ENCODE assay signal across 9 cellular contexts in genomic region chr12:100826323-100826722, GRCh38. TPM values are rescaled to one million over a fixed set of nuclear protein-coding genes. Genes with fewer than 3 reads are reported as not detected.
A peak's percentile ranks its signal among the peaks of the same experiment; 100 is the strongest.
DNase-seq lines count a peak whose midpoint lies in the region; ATAC-seq and TF ChIP-seq lines count a peak whose summit lies in the region.
"Had no signal": no experiment of that assay in that cellular context is flagged by ENCODE, and none has a peak within 500 bp of the region (broad histone marks: within the 10 kb centered on the region; RNA-seq: fewer than 3 reads in every experiment).

No MANE protein-coding gene starts in this region.

- POLR2A ChIA-PET in HCT116 (lab: Charles Lee), result no interaction called here
- POLR2A ChIA-PET in RWPE1 (lab: Yijun Ruan, JAX; ENCODE audit: low non-redundant PET), result no interaction called here

- H3K4me1 ChIP-seq in HCT116 (ENCODE audit: control insufficient read depth in 1 of 2, insufficient read depth in 2 of 2, low read length in 2 of 2), result peaks cover 4 to 13% of the 10 kb centered on the region in 2 experiments

- RAD21 ChIA-PET in HCT116 (lab: Charles Lee; ENCODE audit: low non-redundant PET in 1 of 2, low total read pairs in 2 of 2, uncharacterized antibody in 2 of 2, unreplicated experiment in 2 of 2), result no interaction called here

- H3K36me3 ChIP-seq in HCT116 (ENCODE audit: control insufficient read depth in 1 of 2, insufficient read depth in 2 of 2, low read length in 2 of 2), result no peaks in the 10 kb centered on the region

- no peak for TF ChIP-seq POLR2A in HCT116 (IDR thresholded peaks at IDR 0.05; ENCODE audit: borderline replicate concordance, extremely low read depth, insufficient read depth, insufficient read length)

- H3K9me2 ChIP-seq in HCT116 (ENCODE audit: insufficient read depth), result no peaks in the 10 kb centered on the region

- H3K4me3 ChIP-seq in HCT116 (replicated peaks in 1 of 2; ENCODE audit: low read depth in 1 of 2, low read length in 2 of 2), result no peak overlapping the region

- no TSS peak for BruUV-seq in HCT116 (replicated peaks; lab: Mats Ljungman, UMichigan)

- ATAC-seq in HCT116 (no peak), GM21528 (IDR thresholded peaks at IDR 0.05; ENCODE audit: low FRiP score, unreplicated experiment) (no peak), GM19328 (IDR thresholded peaks at IDR 0.05; ENCODE audit: unreplicated experiment) (no peak), HG02981 (IDR thresholded peaks at IDR 0.05; ENCODE audit: unreplicated experiment) (no peak)

- no peak overlapping the region for H3K9ac ChIP-seq in HCT116 (ENCODE audit: low read length)

- no peak overlapping the region for H3K27ac ChIP-seq in HCT116 (ENCODE audit: low read depth, low read length)
- no peak overlapping the region for H3K27ac ChIP-seq in RWPE1

- H3K4me2 ChIP-seq in HCT116 (ENCODE audit: low read length), result no peak overlapping the region

- H3K27me3 ChIP-seq in HCT116 (ENCODE audit: insufficient read depth, low read length), result no peaks in the 10 kb centered on the region

- H2AFZ ChIP-seq in HCT116 (ENCODE audit: low read depth, low read length, poor library complexity, severe bottlenecking), result no peak overlapping the region

- intact Hi-C loops in HCT116 (cut with micrococcal nuclease), result loop anchor here (5.0 kb wide), 2 partner anchors 161 to 581 kb away; partner anchors contain the start of gene ARL1

- no peak for TF ChIP-seq RAD21 in HCT116 (IDR thresholded peaks at IDR 0.05; ENCODE audit: low read depth)

- H3K79me2 ChIP-seq in HCT116 (ENCODE audit: insufficient read depth, low read length), result no peaks in the 10 kb centered on the region

- H3K9me3 ChIP-seq in HCT116 (ENCODE audit: control insufficient read depth in 1 of 2, insufficient read depth in 1 of 2, low read depth in 1 of 2, low read length in 2 of 2), result no peaks in the 10 kb centered on the region

- H4K20me1 ChIP-seq in HCT116 (ENCODE audit: insufficient read depth), result no peaks in the 10 kb centered on the region

- peak; percentile 13 for DNase-seq in HCT116 (ENCODE audit: low read depth, low spot score)
- DNase-seq in RWPE1 (ENCODE audit: low spot score), result peak; percentile 16
- peak; percentile 2 for DNase-seq in fibroblast of gingiva (ENCODE audit: low read depth)
- peak; percentile 40 for DNase-seq in renal cortical epithelial cell (ENCODE audit: low read depth)
- no peak for DNase-seq in effector CD8-positive, alpha-beta T cell (lab: John Stamatoyannopoulos, UW)
- DNase-seq: immature natural killer cell had no signal

- TF ChIP-seq CTCF in HCT116 (IDR thresholded peaks at IDR 0.05 in 2 of 3, conservative IDR thresholded peaks at IDR 0.05 in 1 of 3; ENCODE audit: borderline replicate concordance in 1 of 3, insufficient read depth in 1 of 3, low read depth in 2 of 3, low read length in 2 of 3) (no peak), RWPE1 (conservative IDR thresholded peaks at IDR 0.05; ENCODE audit: low read depth) (no peak)

- CTCF ChIA-PET in HCT116 (lab: Charles Lee) (interaction anchor here (1.5 to 6.0 kb wide), 2 partner anchors 51 to 497 kb away, joined by 3 to 30 read pairs; no protein-coding TSS in a partner anchor), RWPE1 (lab: Yijun Ruan, JAX) (interaction anchor here (0.6 kb wide), 1 partner anchor 319 kb away, joined by 3 read pairs; no protein-coding TSS in a partner anchor)

TF ChIP-seq in HCT116, 20 proteins besides CTCF, POLR2A, EP300 and RAD21:
- TF ChIP-seq REST (IDR thresholded peaks at IDR 0.05; ENCODE audit: low read depth) (peak; percentile 98), SIN3A (IDR thresholded peaks at IDR 0.05; ENCODE audit: low read depth) (no peak), EGR1 (IDR thresholded peaks at IDR 0.05; ENCODE audit: low read depth) (no peak), ZFX (IDR thresholded peaks at IDR 0.05) (no peak), CBX3 (IDR thresholded peaks at IDR 0.05; ENCODE audit: low read depth) (0 out of 2 replicates have a peak, but pooled peaks have one; percentile 38)

RNA-seq across cellular contexts. Expression of gene ANO4, which starts 31.7 kb away (rescaled TPM):
- total RNA-seq in HCT116 (2021; ENCODE audit: unreplicated experiment) (1.7 TPM), renal cortical epithelial cell (2.1 and 4.0 TPM in 2 replicates)
- polyA plus RNA-seq in HCT116 (2012), result 0.36 and 0.61 TPM in 2 replicates
- polyA plus RNA-seq: immature natural killer cell had no signal
